ENCODE assay signal across 8 cellular contexts in genomic region chr6:7050911-7051779, GRCh38. TPM values are rescaled to one million over a fixed set of nuclear protein-coding genes. Genes with fewer than 3 reads are reported as not detected.
DNase-seq lines count a peak whose midpoint lies in the region; ATAC-seq, FAIRE-seq and TF ChIP-seq lines count a peak whose summit lies in the region.

No MANE protein-coding gene starts in this region.

- H3K27ac Mint-ChIP-seq in T-cell = peak overlapping the region in 1 of 2 donors; percentile 15

- peaks cover 9 to 16% (median 9%) of the 10 kb centered on the region in 3 donors for H3K4me1 Mint-ChIP-seq in T-cell

- no peaks in the 10 kb centered on the region for H3K9me3 Mint-ChIP-seq in T-cell

- no peaks in the 10 kb centered on the region for H3K36me3 Mint-ChIP-seq in T-cell

- no peaks in the 10 kb centered on the region for H3K4me1 ChIP-seq in kidney (ENCODE audit: control insufficient read depth in 1 of 2, insufficient read depth in 1 of 2, low read depth in 1 of 2, low read length in 2 of 2)

- peak overlapping the region; percentile 56 to 78 (median 70) for H3K4me3 Mint-ChIP-seq in T-cell

- no peaks in the 10 kb centered on the region for H3K36me3 ChIP-seq in kidney (ENCODE audit: control insufficient read depth in 1 of 2, insufficient read depth in 2 of 2, low read length in 2 of 2)

- intact Hi-C loops in kidney (cut with DNase I) = no loop called here

- CTCF ChIA-PET in T-cell (lab: Charles Lee) = no interaction called here

- POLR2A ChIA-PET in T-cell (lab: Charles Lee) = no interaction called here

- TF ChIP-seq CTCF in kidney (IDR thresholded peaks at IDR 0.05; ENCODE audit: borderline replicate concordance, extremely low read depth, insufficient read depth) = no peak

- no peaks in the 10 kb centered on the region for H3K9me3 ChIP-seq in kidney (ENCODE audit: control insufficient read depth in 1 of 2, low read length in 2 of 2)

- FAIRE-seq in kidney (lab: Jason Lieb, UNC) (no peak), GM19239 (lab: Jason Lieb, UNC) (no peak)

- H3K27ac ChIP-seq in caudate nucleus (ENCODE audit: low read depth, low read length) = peak overlapping the region; percentile 8
- H3K27ac ChIP-seq in kidney (ENCODE audit: low read depth in 2 of 2, low read length in 2 of 2) = peak overlapping the region; percentile 63 to 75

- H3K27me3 Mint-ChIP-seq in T-cell = no peaks in the 10 kb centered on the region

- peak overlapping the region in 1 of 2 donors; percentile 51 for H3K9ac ChIP-seq in kidney (ENCODE audit: low read length in 2 of 2)

- ATAC-seq in GM18511 (IDR thresholded peaks at IDR 0.05; ENCODE audit: unreplicated experiment) (peak; percentile 44), T-cell (replicated peaks in 1 of 4) (peak; percentile 53 to 71 (median 56))

- peak; percentile 77 for DNase-seq in HK-2 (ENCODE audit: unreplicated experiment)
- peak in 30 of 34 experiments; percentile 9 to 56 (median 32) for DNase-seq in T-cell
- peak in 2 of 61 donors; percentile 31 to 33 for DNase-seq in caudate nucleus (lab: John Stamatoyannopoulos, UW)
- DNase-seq in kidney = peak; percentile 89
- peak; percentile 21 for DNase-seq in stimulated activated CD4-positive, alpha-beta T cell treated with anti-CD3 and anti-CD28 coated beads, Interleukin-4, amount 100 ng/mL, for 24 hours
- DNase-seq in hippocampal formation (lab: John Stamatoyannopoulos, UW) = no peak
- DNase-seq in GM19239 (ENCODE audit: insufficient read length, low spot score) = no peak

- peak overlapping the region in 1 of 2 donors; percentile 51 for H3K4me3 ChIP-seq in kidney (ENCODE audit: low read length in 2 of 2)

RNA-seq across cellular contexts. Expression of gene RREB1, which starts 56.6 kb away (rescaled TPM):
- total RNA-seq in T-cell (10 to 100 TPM; 38.1 to 50.1 (median 39.6) TPM), kidney (56.5 TPM)
- 5.9 TPM for polyA plus RNA-seq in kidney (ENCODE audit: insufficient read depth, low read depth, low replicate concordance)

Comparison
In these comparisons a context has a peak if more than half of its experiments do, and no peak if none do; other contexts are left out.
1. DNase-seq: peak in HK-2 (single experiment), T-cell (30 of 34), kidney (single experiment) and stimulated activated CD4-positive, alpha-beta T cell treated with anti-CD3 and anti-CD28 coated beads, Interleukin-4, amount 100 ng/mL, for 24 hours (single experiment); none in hippocampal formation (0 of 2) and GM19239 (single experiment).